Comparison of ENCODE assay signal across 29 cellular contexts in the genomic region with DNA sequence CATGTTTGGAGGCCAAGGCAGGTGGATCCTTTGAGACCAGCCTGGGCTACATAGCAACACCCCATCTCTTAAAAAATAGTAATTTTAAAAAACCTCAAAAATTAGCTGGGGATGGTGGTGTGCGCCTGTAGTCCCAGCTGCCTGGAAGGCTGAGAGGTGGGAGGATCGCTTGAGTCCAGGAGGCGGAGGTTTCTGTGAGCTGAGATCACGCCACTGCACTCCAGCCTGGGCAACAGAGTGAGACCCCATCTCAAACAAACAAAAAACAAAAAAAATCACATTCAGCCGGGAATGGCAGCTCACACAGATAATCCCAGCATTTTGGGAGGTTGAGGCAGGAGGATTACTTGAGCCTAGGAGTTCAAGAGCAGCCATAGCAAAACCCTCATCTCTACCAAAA.
"Had no signal": no experiment of that assay in that cellular context is flagged by ENCODE, and none has a peak within 500 bp of the region (broad histone marks: within the 10 kb centered on the region; RNA-seq: fewer than 3 reads in every experiment).

No MANE protein-coding gene starts in this region.

- H3K27me3 ChIP-seq: stomach, suprapubic skin, testis, thyroid gland, tibial artery, tibial nerve, transverse colon, upper lobe of left lung, upper lobe of right lung, uterus, vagina had no signal

- H3K9me3 ChIP-seq: stomach, suprapubic skin, testis, thoracic aorta, thyroid gland, tibial artery, tibial nerve, transverse colon, upper lobe of left lung, upper lobe of right lung, uterus, vagina had no signal

- ATAC-seq: stimulated activated effector memory CD8-positive, alpha-beta T cell treated with anti-CD3 and anti-CD28 coated beads, Interleukin-12 subunit alpha, Interleukin-12 subunit beta, amount 100 ng/mL, for 72 hours; stimulated activated memory B cell treated with anti-CD40 and anti-IgM and Interleukin-4, amounts not matched to agents 10 μg/mL and 1 μg/mL and 100 μg/mL, for 72 hours; stimulated activated naive B cell treated with anti-CD40 and anti-IgM and Interleukin-4, amounts not matched to agents 10 μg/mL and 1 μg/mL and 100 μg/mL, for 72 hours; stimulated activated naive CD8-positive, alpha-beta T cell treated with anti-CD3 and anti-CD28 coated beads, Interleukin-15, amount 100 ng/mL, for 72 hours; stimulated activated naive CD8-positive, alpha-beta T cell treated with anti-CD3 and anti-CD28 coated beads, Interleukin-15, Interleukin-2, amounts not matched to agents 100 U/mL and 50 U/mL, for 24 hours; upper lobe of right lung had no signal

- H3K4me1 ChIP-seq: transverse colon, uterus had no signal

- H3K4me3 Mint-ChIP-seq: stimulated activated effector memory CD8-positive, alpha-beta T cell treated with anti-CD3 and anti-CD28 coated beads, Interleukin-12 subunit alpha, Interleukin-12 subunit beta, amount 100 ng/mL, for 72 hours; stimulated activated memory B cell treated with anti-CD40 and anti-IgM and Interleukin-4, amounts not matched to agents 10 μg/mL and 1 μg/mL and 100 μg/mL, for 72 hours; stimulated activated naive B cell treated with anti-CD40 and anti-IgM and Interleukin-4, amounts not matched to agents 10 μg/mL and 1 μg/mL and 100 μg/mL, for 72 hours; stimulated activated naive CD8-positive, alpha-beta T cell treated with anti-CD3 and anti-CD28 coated beads, Interleukin-15, amount 100 ng/mL, for 72 hours; stimulated activated naive CD8-positive, alpha-beta T cell treated with anti-CD3 and anti-CD28 coated beads, Interleukin-15, Interleukin-2, amounts not matched to agents 100 ng/mL and 50 ng/mL, for 24 hours; type B pancreatic cell had no signal

- H3K4me3 ChIP-seq: stomach, suprapubic skin, testis, thoracic aorta, thyroid gland, tibial artery, tibial nerve, transverse colon, upper lobe of left lung, upper lobe of right lung, uterus, vagina had no signal

- H3K4me1 Mint-ChIP-seq: stimulated activated naive CD8-positive, alpha-beta T cell treated with anti-CD3 and anti-CD28 coated beads, Interleukin-15, amount 100 ng/mL, for 72 hours had no signal

- FAIRE-seq: urothelium cell line had no signal

- DNase-seq: stimulated activated CD4-positive, alpha-beta T cell treated with anti-CD3 and anti-CD28 coated beads, Interleukin-2, amount 100 ng/mL, for 48 hours; stimulated activated CD4-positive, alpha-beta T cell treated with anti-CD3 and anti-CD28 coated beads, Interleukin-4, amount 100 ng/mL, for 1 hour; stimulated activated CD4-positive, alpha-beta T cell treated with anti-CD3 and anti-CD28 coated beads, Interleukin-4, amount 100 ng/mL, for 24 hours; stimulated activated CD4-positive, alpha-beta T cell treated with anti-CD3 and anti-CD28 coated beads, Interleukin-4, amount 100 ng/mL, for 4 hours; stimulated activated CD8-positive, alpha-beta memory T cell treated with anti-CD3 and anti-CD28 coated beads, Interleukin-4, amount 100 ng/mL, for 48 hours; stimulated activated naive B cell treated with anti-CD40 and anti-IgM and Interleukin-4, amounts not matched to agents 10 μg/mL and 1 μg/mL and 100 μg/mL, for 72 hours; stimulated activated naive CD4-positive, alpha-beta T cell; stimulated activated naive CD4-positive, alpha-beta T cell treated with Interleukin-2 at 50 U/mL for 16 hours; stimulated activated naive CD8-positive, alpha-beta T cell treated with anti-CD3 and anti-CD28 coated beads, Interleukin-15, amount 100 ng/mL, for 72 hours; stimulated activated naive CD8-positive, alpha-beta T cell treated with anti-CD3 and anti-CD28 coated beads, Interleukin-15, Interleukin-2, amounts not matched to agents 100 U/mL and 50 U/mL, for 24 hours; stomach; substantia nigra; testis; thyroid gland; tibial artery; transverse colon; trophoblast cell; upper lobe of left lung; uterus had no signal

- H3K27ac ChIP-seq: stomach, suprapubic skin, testis, thoracic aorta, tibial artery, tibial nerve, transverse colon, upper lobe of left lung, upper lobe of right lung, uterus, vagina had no signal

- H3K27me3 Mint-ChIP-seq: stimulated activated memory B cell treated with anti-CD40 and anti-IgM and Interleukin-4, amounts not matched to agents 10 μg/mL and 1 μg/mL and 100 μg/mL, for 72 hours; stimulated activated naive B cell treated with anti-CD40 and anti-IgM and Interleukin-4, amounts not matched to agents 10 μg/mL and 1 μg/mL and 100 μg/mL, for 72 hours; stimulated activated naive CD8-positive, alpha-beta T cell treated with anti-CD3 and anti-CD28 coated beads, Interleukin-15, amount 100 ng/mL, for 72 hours; stimulated activated naive CD8-positive, alpha-beta T cell treated with anti-CD3 and anti-CD28 coated beads, Interleukin-15, Interleukin-2, amounts not matched to agents 100 ng/mL and 50 ng/mL, for 24 hours; type B pancreatic cell had no signal

- H3K36me3 Mint-ChIP-seq: type B pancreatic cell had no signal

- H3K9me3 Mint-ChIP-seq: stimulated activated effector memory CD8-positive, alpha-beta T cell treated with anti-CD3 and anti-CD28 coated beads, Interleukin-12 subunit alpha, Interleukin-12 subunit beta, amount 100 ng/mL, for 72 hours; stimulated activated memory B cell treated with anti-CD40 and anti-IgM and Interleukin-4, amounts not matched to agents 10 μg/mL and 1 μg/mL and 100 μg/mL, for 72 hours; stimulated activated naive B cell treated with anti-CD40 and anti-IgM and Interleukin-4, amounts not matched to agents 10 μg/mL and 1 μg/mL and 100 μg/mL, for 72 hours; stimulated activated naive CD8-positive, alpha-beta T cell treated with anti-CD3 and anti-CD28 coated beads, Interleukin-15, amount 100 ng/mL, for 72 hours; stimulated activated naive CD8-positive, alpha-beta T cell treated with anti-CD3 and anti-CD28 coated beads, Interleukin-15, Interleukin-2, amounts not matched to agents 100 ng/mL and 50 ng/mL, for 24 hours; type B pancreatic cell had no signal

- H3K36me3 ChIP-seq: uterus had no signal

- H3K27ac Mint-ChIP-seq: stimulated activated effector memory CD8-positive, alpha-beta T cell treated with anti-CD3 and anti-CD28 coated beads, Interleukin-12 subunit alpha, Interleukin-12 subunit beta, amount 100 ng/mL, for 72 hours; stimulated activated memory B cell treated with anti-CD40 and anti-IgM and Interleukin-4, amounts not matched to agents 10 μg/mL and 1 μg/mL and 100 μg/mL, for 72 hours; stimulated activated naive CD8-positive, alpha-beta T cell treated with anti-CD3 and anti-CD28 coated beads, Interleukin-15, amount 100 ng/mL, for 72 hours; stimulated activated naive CD8-positive, alpha-beta T cell treated with anti-CD3 and anti-CD28 coated beads, Interleukin-15, Interleukin-2, amounts not matched to agents 100 ng/mL and 50 ng/mL, for 24 hours; type B pancreatic cell had no signal
